Comparison of ENCODE assay signal across 20 cellular contexts in the genomic region with DNA sequence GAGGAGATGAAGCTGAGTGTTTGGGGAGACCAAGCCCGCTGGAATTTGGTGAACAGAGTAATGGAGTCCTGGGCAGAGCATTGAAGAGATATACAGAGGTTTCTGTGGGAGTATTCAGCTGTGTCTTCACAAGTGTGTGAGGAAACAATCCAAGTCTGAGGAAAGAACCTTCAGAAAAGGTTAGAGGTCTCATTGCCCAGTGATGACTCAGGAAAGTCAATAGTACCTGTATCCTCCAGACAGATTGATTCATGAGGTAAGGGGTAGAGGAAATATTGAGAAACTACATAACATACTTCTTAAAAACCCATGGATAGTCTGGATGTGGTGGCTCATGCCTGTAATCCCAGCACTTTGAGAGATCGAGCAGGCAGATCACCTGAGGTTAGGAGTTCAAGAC.
DNase-seq lines count a peak whose midpoint lies in the region; TF ChIP-seq lines count a peak whose summit lies in the region.
"Had no signal": no experiment of that assay in that cellular context is flagged by ENCODE, and none has a peak within 500 bp of the region (broad histone marks: within the 10 kb centered on the region; RNA-seq: fewer than 3 reads in every experiment).

No MANE protein-coding gene starts in this region.

- H3K9me3 ChIP-seq in H9 (ENCODE audit: control insufficient read depth, low read depth, low read length) = no peaks in the 10 kb centered on the region
- H3K9me3 ChIP-seq in trophoblast cell (ENCODE audit: insufficient read depth, low read depth, low read length) = no peaks in the 10 kb centered on the region
- no peaks in the 10 kb centered on the region for H3K9me3 ChIP-seq in esophagus muscularis mucosa
- H3K9me3 ChIP-seq: SJCRH30 had no signal

- no peak overlapping the region for H2BK120ac ChIP-seq in H9 (ENCODE audit: low read depth, low read length, poor library complexity, severe bottlenecking)
- H2BK120ac ChIP-seq in trophoblast cell (ENCODE audit: insufficient read depth, low read length, poor library complexity) = no peak overlapping the region

- no peaks in the 10 kb centered on the region for H4K20me1 ChIP-seq in H9 (ENCODE audit: control insufficient read depth, insufficient read depth, insufficient read length)

- no peak overlapping the region for H4K8ac ChIP-seq in H9 (replicated peaks; ENCODE audit: insufficient read length, low read depth, low read length)
- H4K8ac ChIP-seq in trophoblast cell (ENCODE audit: low read depth, low read length) = peak overlapping the region; percentile 54

- H3K4me3 Mint-ChIP-seq in H9 = no peak overlapping the region
- H3K4me3 Mint-ChIP-seq: GM23338 had no signal

- no peaks in the 10 kb centered on the region for H3K36me3 Mint-ChIP-seq in H9 (ENCODE audit: insufficient read depth in 1 of 3, low read depth in 3 of 3)

- H3K27me3 ChIP-seq in H9 (ENCODE audit: insufficient read depth, low read length) = no peaks in the 10 kb centered on the region
- H3K27me3 ChIP-seq in trophoblast cell (ENCODE audit: insufficient read depth, low read length) = no peaks in the 10 kb centered on the region
- H3K27me3 ChIP-seq in esophagus muscularis mucosa = no peaks in the 10 kb centered on the region
- H3K27me3 ChIP-seq: SJCRH30 had no signal

- no peak for TF ChIP-seq CTCF in H9 (conservative IDR thresholded peaks at IDR 0.05)
- no peak for TF ChIP-seq CTCF in epithelial cell of esophagus (IDR thresholded peaks at IDR 0.05; ENCODE audit: insufficient read depth, low read depth, low read length, missing control alignments)
- no peak for TF ChIP-seq CTCF in esophagus muscularis mucosa (IDR thresholded peaks at IDR 0.05)

- no peak overlapping the region for H2AFZ ChIP-seq in H9 (ENCODE audit: low read length)
- H2AFZ ChIP-seq in trophoblast cell (ENCODE audit: insufficient read depth, low read length, poor library complexity) = no peak overlapping the region
- H2AFZ ChIP-seq: GM23338 had no signal

- no peak overlapping the region for H3K27ac Mint-ChIP-seq in H9
- H3K27ac Mint-ChIP-seq: GM23338 had no signal

- no peaks in the 10 kb centered on the region for H3K4me1 Mint-ChIP-seq in H9
- H3K4me1 Mint-ChIP-seq: GM23338 had no signal

- TF ChIP-seq EP300 in esophagus muscularis mucosa (IDR thresholded peaks at IDR 0.05) = no peak

- no peak overlapping the region for H3K27ac ChIP-seq in H9 (ENCODE audit: insufficient read length, low read depth, low read length)
- peak overlapping the region; percentile 44 for H3K27ac ChIP-seq in trophoblast cell (ENCODE audit: low read depth, low read length)
- H3K27ac ChIP-seq in esophagus muscularis mucosa (replicated peaks in 1 of 4) = no peak overlapping the region
- H3K27ac ChIP-seq: C4-2B, SJCRH30 had no signal

- DNase-seq in H9 (no peak), NCI-H226 (peak; percentile 73), epithelial cell of esophagus (ENCODE audit: low read depth) (peak; percentile 96), trophoblast cell (peak; percentile 7 to 37), esophagus muscularis mucosa (ENCODE audit: extremely low spot score) (no peak), nucleus accumbens (lab: John Stamatoyannopoulos, UW) (no peak), RKO (ENCODE audit: low spot score) (no peak)
- DNase-seq: ACHN; AML-193; GDM1; NCI-H1092 treated with DMSO at 0.1 percent for 48 hours; NCI-H146; NCI-H2029 treated with DMSO at 0.1 percent for 48 hours; NCI-H2171 treated with DMSO at 0.1 percent for 48 hours; NCI-H446 treated with DMSO at 0.1 percent for 48 hours; NCI-H69; NK-92 treated with Interleukin-12 subunit alpha and Interleukin-12 subunit beta, amount 100 ng/mL, for 24 hours; SJCRH30 had no signal

- no peaks in the 10 kb centered on the region for H3K4me1 ChIP-seq in H9 (ENCODE audit: insufficient read depth, low read length)
- H3K4me1 ChIP-seq in trophoblast cell (ENCODE audit: control insufficient read depth in 1 of 2, insufficient read depth in 2 of 2, low read length in 2 of 2) = peaks cover 0 to 2% of the 10 kb centered on the region in 2 experiments
- no peaks in the 10 kb centered on the region for H3K4me1 ChIP-seq in esophagus muscularis mucosa
- H3K4me1 ChIP-seq: SJCRH30 had no signal

- no peak overlapping the region for H3T11ph ChIP-seq in H9 (ENCODE audit: low read length)

- TF ChIP-seq POLR2A in esophagus muscularis mucosa (IDR thresholded peaks at IDR 0.05; ENCODE audit: low read depth) = no peak

- no peaks in the 10 kb centered on the region for H3K23me2 ChIP-seq in H9 (ENCODE audit: insufficient read length, low read depth, low read length, poor library complexity, severe bottlenecking)

- H2BK20ac ChIP-seq in H9 (ENCODE audit: low read depth, low read length, poor library complexity, severe bottlenecking) = no peak overlapping the region

- H3K9ac ChIP-seq in H9 (ENCODE audit: extremely low read depth, insufficient read length, low read length) (no peak overlapping the region), trophoblast cell (ENCODE audit: low read length) (no peak overlapping the region)

- H2AK5ac ChIP-seq in H9 (ENCODE audit: insufficient read length, low read length) (no peak overlapping the region), trophoblast cell (ENCODE audit: low read length) (no peak overlapping the region)

- H3K79me2 ChIP-seq in H9 (ENCODE audit: insufficient read depth, low read length) (no peaks in the 10 kb centered on the region), trophoblast cell (ENCODE audit: control insufficient read depth, insufficient read depth, low read length, poor library complexity) (no peaks in the 10 kb centered on the region)

- WGBS in H9 (ENCODE audit: extremely low coverage, insufficient read length, low lambda C conversion rate) = no CpG with 5 or more reads among the region's 2 CpGs
- no CpG with 5 or more reads among the region's 2 CpGs for WGBS in trophoblast cell (ENCODE audit: extremely low coverage, insufficient coverage, insufficient read length)
- 50% methylated on average over 2 of the region's 2 CpGs for WGBS in esophagus muscularis mucosa

- H3K4ac ChIP-seq in H9 (ENCODE audit: low read depth, low read length) = no peak overlapping the region
- no peak overlapping the region for H3K4ac ChIP-seq in trophoblast cell (ENCODE audit: low read depth, low read length)

- H2BK5ac ChIP-seq in H9 (ENCODE audit: insufficient read length, low read length) = no peak overlapping the region
- H2BK5ac ChIP-seq in trophoblast cell (ENCODE audit: low read depth, low read length, poor library complexity) = no peak overlapping the region

- no peak overlapping the region for H4K12ac ChIP-seq in trophoblast cell (ENCODE audit: low read depth, low read length)

- H3K18ac ChIP-seq in H9 (ENCODE audit: insufficient read length, low read depth, low read length) = no peak overlapping the region
- no peak overlapping the region for H3K18ac ChIP-seq in trophoblast cell (ENCODE audit: low read length)

- H4K91ac ChIP-seq in H9 (ENCODE audit: insufficient read length, low read depth, low read length) (no peak overlapping the region), trophoblast cell (ENCODE audit: low read depth, low read length) (no peak overlapping the region)

- intact Hi-C loops in esophagus muscularis mucosa (cut with DNase I) = no loop called here

- H3K56ac ChIP-seq in H9 (ENCODE audit: insufficient read length, low read depth, low read length) = no peak overlapping the region

- H3K23ac ChIP-seq in H9 (ENCODE audit: insufficient read length, low read depth, low read length) (no peak overlapping the region), trophoblast cell (ENCODE audit: low read length) (no peak overlapping the region)

- H3K14ac ChIP-seq in H9 (ENCODE audit: insufficient read depth, low read length) = no peak overlapping the region
- no peak overlapping the region for H3K14ac ChIP-seq in trophoblast cell (ENCODE audit: low read length)

- peak overlapping the region; percentile 72 for H4K5ac ChIP-seq in H9 (ENCODE audit: insufficient read length, low read depth, low read length)

- H3K36me3 ChIP-seq in trophoblast cell (ENCODE audit: control insufficient read depth in 1 of 2, insufficient read depth in 2 of 2, low read length in 2 of 2) = no peaks in the 10 kb centered on the region
- no peaks in the 10 kb centered on the region for H3K36me3 ChIP-seq in esophagus muscularis mucosa
- H3K36me3 ChIP-seq: SJCRH30 had no signal

- no peaks in the 10 kb centered on the region for H3K9me3 Mint-ChIP-seq in H9
- H3K9me3 Mint-ChIP-seq: GM23338 had no signal

- H2BK12ac ChIP-seq in H9 (ENCODE audit: insufficient read length, low read depth, low read length) = no peak overlapping the region
- H2BK12ac ChIP-seq in trophoblast cell (ENCODE audit: low read length) = no peak overlapping the region

- no peak overlapping the region for H2BK15ac ChIP-seq in H9 (ENCODE audit: low read depth, low read length)

- no peak overlapping the region for H3K4me3 ChIP-seq in epithelial cell of esophagus (ENCODE audit: low read length)
- no peak overlapping the region for H3K4me3 ChIP-seq in trophoblast cell (ENCODE audit: low read depth, low read length)
- no peak overlapping the region for H3K4me3 ChIP-seq in esophagus muscularis mucosa
- H3K4me3 ChIP-seq: GM23338, SJCRH30 had no signal

- no peaks in the 10 kb centered on the region for H3K27me3 Mint-ChIP-seq in H9 (ENCODE audit: low read depth)

- H3K79me1 ChIP-seq in H9 (ENCODE audit: insufficient read depth, low read depth, low read length, poor library complexity, severe bottlenecking) (no peaks in the 10 kb centered on the region), trophoblast cell (ENCODE audit: low read length) (peaks cover 2% of the 10 kb centered on the region)

- H3K4me2 ChIP-seq in H9 (ENCODE audit: insufficient read depth, insufficient read length, low read length) (no peak overlapping the region), trophoblast cell (ENCODE audit: low read length) (no peak overlapping the region)
- H3K4me2 ChIP-seq: GM23338 had no signal

Comparison
In these comparisons a context has a peak if more than half of its experiments do, and no peak if none do; other contexts are left out.
1. DNase-seq: peak in NCI-H226 (single experiment), epithelial cell of esophagus (single experiment) and trophoblast cell (2 of 2); none in H9 (single experiment), esophagus muscularis mucosa (single experiment), nucleus accumbens (0 of 56) and RKO (single experiment).